Comparison of ENCODE assay signal across 5 cellular contexts in the genomic region with DNA sequence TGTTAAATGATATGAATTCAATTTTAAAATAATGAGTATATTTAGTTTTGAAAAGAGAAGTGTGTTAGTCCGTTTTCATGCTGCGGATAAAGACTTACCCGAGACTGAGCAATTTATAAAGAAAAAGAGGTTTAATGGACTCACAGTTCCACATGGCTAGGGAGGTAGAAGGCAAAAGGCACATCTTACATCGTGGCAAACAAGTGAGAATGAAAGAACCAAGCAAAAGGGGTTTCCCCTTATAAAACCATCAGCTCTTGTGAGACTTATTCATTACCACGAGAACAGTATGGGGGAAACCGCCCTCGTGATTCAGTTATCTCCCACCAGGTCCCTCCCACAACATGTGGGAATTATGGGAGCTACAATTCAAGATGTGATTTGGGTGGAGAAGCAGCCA. TPM values are rescaled to one million over a fixed set of nuclear protein-coding genes. Genes with fewer than 3 reads are reported as not detected.
"Had no signal": no experiment of that assay in that cellular context is flagged by ENCODE, and none has a peak within 500 bp of the region (broad histone marks: within the 10 kb centered on the region; RNA-seq: fewer than 3 reads in every experiment).

No MANE protein-coding gene starts in this region.

RNA-seq across cellular contexts. Expression of a gene that starts 51.8 kb away (rescaled TPM):
- total RNA-seq: activated CD4-positive, alpha-beta memory T cell treated with anti-CD3 and anti-CD28 coated beads, Interleukin-2, amount 10 ng/mL, durations not matched to agents 7 days and 5 days; activated CD4-positive, alpha-beta T cell treated with anti-CD3 and anti-CD28 coated beads, Interleukin-2, amount 10 ng/mL, durations not matched to agents 7 days and 5 days; activated CD8-positive, alpha-beta memory T cell treated with anti-CD3 and anti-CD28 coated beads for 36 hours; activated naive CD8-positive, alpha-beta T cell treated with anti-CD3 and anti-CD28 coated beads for 36 hours; cardiac muscle cell had no signal
